Comparison of ENCODE assay signal across 8 cellular contexts in the genomic region with DNA sequence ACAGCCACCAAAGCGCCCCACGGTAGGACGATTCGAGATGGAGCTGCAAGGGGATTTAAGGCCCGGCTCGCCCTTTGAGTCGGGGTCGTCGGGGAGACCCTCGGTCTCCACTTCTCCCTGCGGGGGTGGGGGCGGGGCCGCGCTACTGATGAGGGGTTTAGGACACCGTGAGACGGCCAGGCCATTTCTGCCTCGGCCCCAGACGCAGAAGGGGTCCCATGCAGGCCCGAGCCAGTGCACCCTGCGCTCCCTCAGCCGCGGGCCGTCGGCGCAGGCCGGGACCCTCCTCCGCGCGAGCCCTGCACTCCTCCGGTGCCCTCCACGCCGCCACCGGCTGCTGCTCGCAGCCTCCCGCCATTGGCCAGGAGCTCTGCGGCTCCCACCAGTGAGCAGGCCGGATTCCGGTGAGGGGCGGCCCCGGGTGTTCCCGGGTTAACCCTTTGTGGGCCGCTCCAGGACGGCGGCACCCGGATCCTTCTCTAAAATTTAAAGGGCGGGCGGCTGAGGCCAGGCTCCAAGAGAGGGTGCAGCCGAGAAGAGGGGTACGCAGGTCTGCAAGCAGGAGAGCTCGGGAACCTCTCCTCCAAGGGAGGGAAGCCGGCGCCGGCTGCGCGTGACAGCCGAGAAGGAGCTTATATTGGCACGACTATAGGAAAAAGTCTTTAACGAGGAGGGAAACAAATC. TPM values are rescaled to one million over a fixed set of nuclear protein-coding genes. Genes with fewer than 3 reads are reported as not detected.
DNase-seq lines count a peak whose midpoint lies in the region; ATAC-seq and TF ChIP-seq lines count a peak whose summit lies in the region.

No MANE protein-coding gene starts in this region.

- DNase-seq in AG20443 (ENCODE audit: low spot score) (peak; percentile 87), NCI-H1092 (lab: John Stamatoyannopoulos, UW) (peak; percentile 71), cardiac fibroblast (ENCODE audit: low read depth in 2 of 2) (peak; percentile 74 to 80), islet precursor cell (peak; percentile 94), MG63 (no peak)
- DNase-seq in stimulated activated CD4-positive, alpha-beta T cell treated with anti-CD3 and anti-CD28 coated beads, Interleukin-15, amount 100 ng/mL, for 1 hour (ENCODE audit: low read depth in 1 of 2, low spot score in 1 of 2) = peak; percentile 52 to 64

- H3K4me3 ChIP-seq in cardiac fibroblast (replicated peaks in 1 of 2; ENCODE audit: low read depth in 2 of 2, low read length in 2 of 2) (peak overlapping the region; percentile 41 to 53), MG63 (no peak overlapping the region)

- peak; percentile 78 for ATAC-seq in GM19438 (IDR thresholded peaks at IDR 0.05; ENCODE audit: low read depth, unreplicated experiment)
- ATAC-seq in activated CD4-positive, CD25-positive, alpha-beta regulatory T cell treated with anti-CD3 and anti-CD28 coated beads, Interleukin-2, amount 50 U/mL, for 24 hours = peak; percentile 95

- H3K27me3 ChIP-seq in MG63 = no peaks in the 10 kb centered on the region

- no peak for TF ChIP-seq CTCF in cardiac fibroblast (IDR thresholded peaks at IDR 0.05; ENCODE audit: low read depth, low read length)

- H3K9me3 ChIP-seq in MG63 = no peaks in the 10 kb centered on the region

- peaks cover 36% of the 10 kb centered on the region for H3K36me3 ChIP-seq in MG63

RNA-seq across cellular contexts. Expression of a gene that starts 18.0 kb away (rescaled TPM):
- 2.5 and 12.5 TPM in 2 replicates for total RNA-seq in MG63 (2014; rRNA removed; shearing (Covaris generic); ENCODE audit: low replicate concordance)

RNA-seq across cellular contexts. Expression of a gene that starts 51.8 kb away (rescaled TPM):
- 33.4 and 45.4 TPM in 2 replicates for total RNA-seq in MG63 (2014; rRNA removed; shearing (Covaris generic); ENCODE audit: low replicate concordance)
